2 cellular contexts compared by ENCODE assay signal in genomic region chr3:194337965-194338753, GRCh38.
TF ChIP-seq lines count a peak whose summit lies in the region.

No MANE protein-coding gene starts in this region.

TF ChIP-seq in HEK293, 187 proteins besides CTCF, POLR2A, EP300 and RAD21:
- TF ChIP-seq ZNF239 (tag by site-specific recombination; IDR thresholded peaks at IDR 0.05) (no peak), SP7 (tag by site-specific recombination; IDR thresholded peaks at IDR 0.05) (no peak), ZNF121 (tag by site-specific recombination; IDR thresholded peaks at IDR 0.05) (peak; percentile 60; the same call in 1 of the 2 replicates), PRDM2 (tag by site-specific recombination; IDR thresholded peaks at IDR 0.05; ENCODE audit: borderline replicate concordance) (no peak), ZNF138 (tag by site-specific recombination; IDR thresholded peaks at IDR 0.05; ENCODE audit: borderline replicate concordance) (no peak)

TF ChIP-seq in K562, 482 proteins besides CTCF, POLR2A, EP300 and RAD21:
- TF ChIP-seq SMAD1 (IDR thresholded peaks at IDR 0.05; ENCODE audit: low read depth, low read length, partially characterized antibody) (no peak), SMARCB1 (IDR thresholded peaks at IDR 0.05; ENCODE audit: insufficient read length, low read depth) (no peak), ZBTB1 (CRISPR knock-in tag; IDR thresholded peaks at IDR 0.05; ENCODE audit: borderline replicate concordance, low read depth) (no peak), ZNF274 (IDR thresholded peaks at IDR 0.05; ENCODE audit: borderline replicate concordance, low read depth, low read length) (no peak), ZNF121 (CRISPR knock-in tag; conservative IDR thresholded peaks at IDR 0.05) (peak; percentile 50; the same call in 1 of the 2 replicates), BRD4 (IDR thresholded peaks at IDR 0.05) (no peak), NCOR1 (IDR thresholded peaks at IDR 0.05) (no peak)
TF ChIP-seq in K562: peak in this region for 1.
